Comparison of ENCODE assay signal across 8 cellular contexts in genomic region chr12:109477185-109477962, GRCh38. TPM values are rescaled to one million over a fixed set of nuclear protein-coding genes. Genes with fewer than 3 reads are reported as not detected.
A peak's percentile ranks its signal among the peaks of the same experiment; 100 is the strongest.
DNase-seq lines count a peak whose midpoint lies in the region; ATAC-seq, FAIRE-seq and TF ChIP-seq lines count a peak whose summit lies in the region.

A gene with protein sequence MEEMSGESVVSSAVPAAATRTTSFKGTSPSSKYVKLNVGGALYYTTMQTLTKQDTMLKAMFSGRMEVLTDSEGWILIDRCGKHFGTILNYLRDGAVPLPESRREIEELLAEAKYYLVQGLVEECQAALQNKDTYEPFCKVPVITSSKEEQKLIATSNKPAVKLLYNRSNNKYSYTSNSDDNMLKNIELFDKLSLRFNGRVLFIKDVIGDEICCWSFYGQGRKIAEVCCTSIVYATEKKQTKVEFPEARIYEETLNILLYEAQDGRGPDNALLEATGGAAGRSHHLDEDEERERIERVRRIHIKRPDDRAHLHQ (minus strand): TSS chr12:109477300. CDS start chr12:109477262, 38 bp downstream.
A gene with protein sequence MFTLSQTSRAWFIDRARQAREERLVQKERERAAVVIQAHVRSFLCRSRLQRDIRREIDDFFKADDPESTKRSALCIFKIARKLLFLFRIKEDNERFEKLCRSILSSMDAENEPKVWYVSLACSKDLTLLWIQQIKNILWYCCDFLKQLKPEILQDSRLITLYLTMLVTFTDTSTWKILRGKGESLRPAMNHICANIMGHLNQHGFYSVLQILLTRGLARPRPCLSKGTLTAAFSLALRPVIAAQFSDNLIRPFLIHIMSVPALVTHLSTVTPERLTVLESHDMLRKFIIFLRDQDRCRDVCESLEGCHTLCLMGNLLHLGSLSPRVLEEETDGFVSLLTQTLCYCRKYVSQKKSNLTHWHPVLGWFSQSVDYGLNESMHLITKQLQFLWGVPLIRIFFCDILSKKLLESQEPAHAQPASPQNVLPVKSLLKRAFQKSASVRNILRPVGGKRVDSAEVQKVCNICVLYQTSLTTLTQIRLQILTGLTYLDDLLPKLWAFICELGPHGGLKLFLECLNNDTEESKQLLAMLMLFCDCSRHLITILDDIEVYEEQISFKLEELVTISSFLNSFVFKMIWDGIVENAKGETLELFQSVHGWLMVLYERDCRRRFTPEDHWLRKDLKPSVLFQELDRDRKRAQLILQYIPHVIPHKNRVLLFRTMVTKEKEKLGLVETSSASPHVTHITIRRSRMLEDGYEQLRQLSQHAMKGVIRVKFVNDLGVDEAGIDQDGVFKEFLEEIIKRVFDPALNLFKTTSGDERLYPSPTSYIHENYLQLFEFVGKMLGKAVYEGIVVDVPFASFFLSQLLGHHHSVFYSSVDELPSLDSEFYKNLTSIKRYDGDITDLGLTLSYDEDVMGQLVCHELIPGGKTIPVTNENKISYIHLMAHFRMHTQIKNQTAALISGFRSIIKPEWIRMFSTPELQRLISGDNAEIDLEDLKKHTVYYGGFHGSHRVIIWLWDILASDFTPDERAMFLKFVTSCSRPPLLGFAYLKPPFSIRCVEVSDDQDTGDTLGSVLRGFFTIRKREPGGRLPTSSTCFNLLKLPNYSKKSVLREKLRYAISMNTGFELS (plus strand): TSS chr12:109477634. CDS start chr12:109483552, 5,918 bp downstream.

- intact Hi-C loops in esophagus muscularis mucosa (cut with DNase I): loop anchor here (2.0 kb wide), 1 partner anchor 45 kb away; no protein-coding TSS in a partner anchor

- no peak for FAIRE-seq in RCC 7860 (lab: Jason Lieb, UNC)

- H3K27me3 ChIP-seq in DND-41 (ENCODE audit: insufficient read depth, low read length, poor library complexity) (no peaks in the 10 kb centered on the region), GM23338 (ENCODE audit: insufficient read depth) (no peaks in the 10 kb centered on the region), esophagus muscularis mucosa (no peaks in the 10 kb centered on the region)

- H3K27ac Mint-ChIP-seq in GM23338: peak within 1 kb of the TSS; percentile 100

- H3K9ac ChIP-seq in DND-41 (ENCODE audit: low read depth, low read length): peak within 1 kb of the TSS; percentile 69

- TF ChIP-seq POLR2A in esophagus muscularis mucosa (IDR thresholded peaks at IDR 0.05; ENCODE audit: low read depth): peak; percentile 41

- H4K20me1 ChIP-seq in DND-41 (ENCODE audit: insufficient read depth, low read length): peaks cover 12% of the 10 kb centered on the region; the same call in 1 of the 2 replicates
- peaks cover 34% of the 10 kb centered on the region for H4K20me1 ChIP-seq in GM23338 (replicated peaks; ENCODE audit: insufficient read depth)

- peak; percentile 1 for TF ChIP-seq CTCF in DND-41 (IDR thresholded peaks at IDR 0.05; ENCODE audit: borderline replicate concordance, extremely low read depth, low read length, poor library complexity, severe bottlenecking)
- no peak for TF ChIP-seq CTCF in GM23338 (conservative IDR thresholded peaks at IDR 0.05; ENCODE audit: low read depth in 2 of 2)
- TF ChIP-seq CTCF in esophagus muscularis mucosa (IDR thresholded peaks at IDR 0.05): peak in 1 of 3 experiments; percentile 29

- peaks cover 21% of the 10 kb centered on the region for H3K4me1 Mint-ChIP-seq in GM23338

- TF ChIP-seq EP300 in esophagus muscularis mucosa (IDR thresholded peaks at IDR 0.05): no peak

- H3K9me3 ChIP-seq in DND-41 (ENCODE audit: insufficient read depth, low read length, severe bottlenecking): no peaks in the 10 kb centered on the region
- H3K9me3 ChIP-seq in esophagus muscularis mucosa: no peaks in the 10 kb centered on the region

- H3K9me3 Mint-ChIP-seq in GM23338: no peaks in the 10 kb centered on the region

- 1% methylated on average over 28 of the region's 54 CpGs for WGBS in esophagus muscularis mucosa

- ATAC-seq in DND-41 (ENCODE audit: insufficient read depth, low read depth) (peak; percentile 95), GM23338 (peak; percentile 93)

- H3K27ac ChIP-seq in DND-41 (ENCODE audit: low read length) (peak within 1 kb of the TSS; percentile 95), GM23338 (ENCODE audit: low read depth) (peak within 1 kb of the TSS; percentile 98), esophagus muscularis mucosa (replicated peaks in 1 of 4) (peak within 1 kb of the TSS; percentile 93 to 99 (median 96))

- H3F3A ChIP-seq in GM23338 (replicated peaks; ENCODE audit: low read depth): no peaks in the 10 kb centered on the region

- no peaks in the 10 kb centered on the region for H3K9me2 ChIP-seq in GM23338 (ENCODE audit: insufficient read depth)

- DNase-seq in DND-41: peak; percentile 85
- peak; percentile 97 for DNase-seq in GM23338 (ENCODE audit: low spot score)
- peak; percentile 77 for DNase-seq in Kasumi-1 (lab: John Stamatoyannopoulos, UW)
- peak; percentile 66 for DNase-seq in RCC 7860 (ENCODE audit: low spot score)
- peak; percentile 91 to 92 for DNase-seq in activated T-cell treated with anti-CD3 and anti-CD28 coated beads, Interleukin-2, amount 50 U/mL, for 48 hours
- DNase-seq in esophagus muscularis mucosa (ENCODE audit: extremely low spot score): peak; percentile 97
- peak; percentile 91 for DNase-seq in myocyte (ENCODE audit: low read depth)
- peak; percentile 64 to 77 for DNase-seq in stimulated activated CD8-positive, alpha-beta memory T cell treated with anti-CD3 and anti-CD28 coated beads, Interleukin-7, amount 100 ng/mL, for 4 hours (ENCODE audit: low read depth in 2 of 2)

- H3K36me3 ChIP-seq in DND-41 (ENCODE audit: insufficient read depth, low read length) (peaks cover 8% of the 10 kb centered on the region), GM23338 (ENCODE audit: insufficient read depth) (no peaks in the 10 kb centered on the region), esophagus muscularis mucosa (peaks cover 0 to 14% (median 6%) of the 10 kb centered on the region in 4 donors)

- no peaks in the 10 kb centered on the region; the same call in 2 of the 3 replicates for H3K36me3 Mint-ChIP-seq in GM23338 (ENCODE audit: low read depth)

- peaks cover 44% of the 10 kb centered on the region for H3K4me1 ChIP-seq in DND-41 (ENCODE audit: insufficient read depth, low read length)
- H3K4me1 ChIP-seq in GM23338 (ENCODE audit: insufficient read depth): peaks cover 25% of the 10 kb centered on the region
- H3K4me1 ChIP-seq in esophagus muscularis mucosa: peaks cover 45 to 69% (median 62%) of the 10 kb centered on the region in 4 donors

- H3K4me2 ChIP-seq in DND-41 (ENCODE audit: insufficient read depth, low read length) (peak within 1 kb of the TSS; percentile 99), GM23338 (peak within 1 kb of the TSS; percentile 92)

- H3K79me2 ChIP-seq in DND-41 (ENCODE audit: insufficient read depth, low read length) (peaks cover 80% of the 10 kb centered on the region), GM23338 (replicated peaks; ENCODE audit: insufficient read depth) (peaks cover 72% of the 10 kb centered on the region)

- peaks cover 5% of the 10 kb centered on the region for H3K27me3 Mint-ChIP-seq in GM23338 (ENCODE audit: insufficient read depth, low read depth, poor library complexity)

- H3K4me3 Mint-ChIP-seq in GM23338: peak within 1 kb of the TSS; percentile 96

- H3K4me3 ChIP-seq in DND-41 (ENCODE audit: low read depth in 1 of 2, low read length in 2 of 2) (peak within 1 kb of the TSS; percentile 90 to 96), GM23338 (peak within 1 kb of the TSS; percentile 96), esophagus muscularis mucosa (peak within 1 kb of the TSS; percentile 78 to 95 (median 85))

- H2AFZ ChIP-seq in DND-41 (ENCODE audit: low read depth, low read length) (peak within 1 kb of the TSS; percentile 97), GM23338 (peak within 1 kb of the TSS; percentile 100)

TF ChIP-seq in GM23338, 12 proteins besides CTCF, POLR2A, EP300 and RAD21 (continues in another document):
- TF ChIP-seq JUNB (IDR thresholded peaks at IDR 0.05; ENCODE audit: unreplicated experiment) (no peak), ZNF331 (CRISPR knock-in tag; IDR thresholded peaks at IDR 0.05; ENCODE audit: low read depth) (no peak)

RNA-seq across cellular contexts. Expression of the first gene that starts in this region (rescaled TPM):
- 45.2 and 56.2 TPM in 2 replicates for total RNA-seq in GM23338 (2014; rRNA removed; shearing (Covaris generic))
- 15.8 and 16.8 TPM in 2 replicates for polyA plus RNA-seq in GM23338 (2016; fragmentation: Nextera tagmentation; extraction: Ambion mirVana)
- total RNA-seq in esophagus muscularis mucosa (100 to 1,000 TPM in 2 of 4 donors, 10 to 100 TPM in 2; 90.7 to 115 (median 104) TPM), myocyte (26.9 and 37.8 TPM in 2 replicates)
- 49.0 TPM for polyA plus RNA-seq in myocyte (2012)

RNA-seq across cellular contexts. Expression of the second gene that starts in this region (rescaled TPM):
- 20.7 and 20.8 TPM in 2 replicates for total RNA-seq in GM23338 (2014; rRNA removed; shearing (Covaris generic))
- polyA plus RNA-seq in GM23338 (2016; fragmentation: Nextera tagmentation; extraction: Ambion mirVana): 20.8 and 26.8 TPM in 2 replicates
- 10 to 100 TPM; 42.4 to 59.2 (median 49.1) TPM for total RNA-seq in esophagus muscularis mucosa
- 47.3 and 53.0 TPM in 2 replicates for total RNA-seq in myocyte
- 30.7 TPM for polyA plus RNA-seq in myocyte (2012)

Comparison
In these comparisons a context has a peak if more than half of its experiments do, and no peak if none do; other contexts are left out.
1. Peak in every context shown above with its lines: DNase-seq, ATAC-seq, H3K4me3 ChIP-seq and H3K27ac ChIP-seq.